Comparison of ENCODE assay signal across 2 cellular contexts in the genomic region with DNA sequence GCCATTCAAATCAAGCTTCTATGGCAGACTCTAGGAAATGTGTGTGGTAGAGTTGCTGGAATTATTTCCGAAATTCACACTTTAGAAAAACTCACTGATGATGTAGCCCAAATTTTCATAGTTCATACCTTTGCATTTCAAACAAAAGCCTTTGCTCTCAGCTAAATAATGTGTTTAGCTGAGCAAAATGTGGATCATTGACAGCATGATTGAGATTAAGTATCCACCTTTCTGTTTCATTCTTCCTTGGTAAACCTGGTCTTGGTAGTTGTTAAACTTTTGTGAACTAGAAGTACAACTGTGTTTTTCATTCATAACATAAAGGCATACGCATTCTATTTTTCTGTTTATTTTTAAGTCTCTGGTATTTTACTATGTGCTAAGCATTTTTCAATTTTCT.
TF ChIP-seq lines count a peak whose summit lies in the region.

No MANE protein-coding gene starts in this region.

TF ChIP-seq in endothelial cell of umbilical vein, 7 proteins besides CTCF, POLR2A, EP300 and RAD21:
- TF ChIP-seq GATA2 (IDR thresholded peaks at IDR 0.05; ENCODE audit: insufficient read depth, insufficient read length, low read depth, low read length) (no peak), POLR2AphosphoS5 (IDR thresholded peaks at IDR 0.05; ENCODE audit: insufficient read depth, low read depth, low read length) (no peak), JUN (IDR thresholded peaks at IDR 0.05; ENCODE audit: borderline replicate concordance, insufficient read depth, insufficient read length, low read depth) (no peak)

TF ChIP-seq in neural cell, 6 proteins besides CTCF, POLR2A, EP300 and RAD21:
- TF ChIP-seq EZH2 (IDR thresholded peaks at IDR 0.05; ENCODE audit: borderline replicate concordance, insufficient read depth, low read length, poor library complexity, severe bottlenecking), result no peak
- TF ChIP-seq TAF1 (IDR thresholded peaks at IDR 0.05; ENCODE audit: low read depth), result no peak
- no peak for TF ChIP-seq SMC3 (conservative IDR thresholded peaks at IDR 0.05; ENCODE audit: poor library complexity)
- no peak for TF ChIP-seq POLR2AphosphoS5 (IDR thresholded peaks at IDR 0.05)
- TF ChIP-seq, protein P1, sequence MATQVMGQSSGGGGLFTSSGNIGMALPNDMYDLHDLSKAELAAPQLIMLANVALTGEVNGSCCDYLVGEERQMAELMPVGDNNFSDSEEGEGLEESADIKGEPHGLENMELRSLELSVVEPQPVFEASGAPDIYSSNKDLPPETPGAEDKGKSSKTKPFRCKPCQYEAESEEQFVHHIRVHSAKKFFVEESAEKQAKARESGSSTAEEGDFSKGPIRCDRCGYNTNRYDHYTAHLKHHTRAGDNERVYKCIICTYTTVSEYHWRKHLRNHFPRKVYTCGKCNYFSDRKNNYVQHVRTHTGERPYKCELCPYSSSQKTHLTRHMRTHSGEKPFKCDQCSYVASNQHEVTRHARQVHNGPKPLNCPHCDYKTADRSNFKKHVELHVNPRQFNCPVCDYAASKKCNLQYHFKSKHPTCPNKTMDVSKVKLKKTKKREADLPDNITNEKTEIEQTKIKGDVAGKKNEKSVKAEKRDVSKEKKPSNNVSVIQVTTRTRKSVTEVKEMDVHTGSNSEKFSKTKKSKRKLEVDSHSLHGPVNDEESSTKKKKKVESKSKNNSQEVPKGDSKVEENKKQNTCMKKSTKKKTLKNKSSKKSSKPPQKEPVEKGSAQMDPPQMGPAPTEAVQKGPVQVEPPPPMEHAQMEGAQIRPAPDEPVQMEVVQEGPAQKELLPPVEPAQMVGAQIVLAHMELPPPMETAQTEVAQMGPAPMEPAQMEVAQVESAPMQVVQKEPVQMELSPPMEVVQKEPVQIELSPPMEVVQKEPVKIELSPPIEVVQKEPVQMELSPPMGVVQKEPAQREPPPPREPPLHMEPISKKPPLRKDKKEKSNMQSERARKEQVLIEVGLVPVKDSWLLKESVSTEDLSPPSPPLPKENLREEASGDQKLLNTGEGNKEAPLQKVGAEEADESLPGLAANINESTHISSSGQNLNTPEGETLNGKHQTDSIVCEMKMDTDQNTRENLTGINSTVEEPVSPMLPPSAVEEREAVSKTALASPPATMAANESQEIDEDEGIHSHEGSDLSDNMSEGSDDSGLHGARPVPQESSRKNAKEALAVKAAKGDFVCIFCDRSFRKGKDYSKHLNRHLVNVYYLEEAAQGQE (IDR thresholded peaks at IDR 0.05; ENCODE audit: borderline replicate concordance), result no peak
- TF ChIP-seq MXI1 (conservative IDR thresholded peaks at IDR 0.05; ENCODE audit: poor library complexity, severe bottlenecking), result no peak
